ENCODE assay signal across 24 cellular contexts in genomic region chr17:66775262-66775661, GRCh38. TPM values are rescaled to one million over a fixed set of nuclear protein-coding genes. Genes with fewer than 3 reads are reported as not detected.
"Had no signal": no experiment of that assay in that cellular context is flagged by ENCODE, and none has a peak within 500 bp of the region (broad histone marks: within the 10 kb centered on the region; RNA-seq: fewer than 3 reads in every experiment).

No MANE protein-coding gene starts in this region.

- H3K27ac Mint-ChIP-seq: activated CD4-positive, alpha-beta memory T cell treated with anti-CD3 and anti-CD28 coated beads for 36 hours; activated CD8-positive, alpha-beta memory T cell treated with anti-CD3 and anti-CD28 coated beads, Interleukin-2, amount 10 ng/mL, durations not matched to agents 7 days and 5 days; activated T-helper 2 cell treated with anti-CD3 and anti-CD28 coated beads, Interferon-gamma antibody, Interleukin-2, Interleukin-4, amounts not matched to agents 10 μg/mL and 5 μg/mL and 100 μg/mL, durations not matched to agents 14 hours and 24 hours and 36 hours; progenitor cell of endocrine pancreas had no signal

- H3K9me3 Mint-ChIP-seq: activated CD4-positive, alpha-beta memory T cell treated with anti-CD3 and anti-CD28 coated beads for 36 hours; activated T-helper 2 cell treated with anti-CD3 and anti-CD28 coated beads, Interferon-gamma antibody, Interleukin-2, Interleukin-4, amounts not matched to agents 10 μg/mL and 5 μg/mL and 100 μg/mL, durations not matched to agents 14 hours and 24 hours and 36 hours; nephron had no signal

- H3K4me1 ChIP-seq: esophagus squamous epithelium, right atrium auricular region, suprapubic skin had no signal

- H3K4me1 Mint-ChIP-seq: activated CD8-positive, alpha-beta memory T cell treated with anti-CD3 and anti-CD28 coated beads, Interleukin-2, amount 10 ng/mL, durations not matched to agents 7 days and 5 days had no signal

- DNase-seq: activated CD4-positive, alpha-beta memory T cell treated with anti-CD3 and anti-CD28 coated beads for 36 hours; activated CD4-positive, alpha-beta T cell treated with anti-CD3 and anti-CD28 coated beads for 1 hour; activated CD8-positive, alpha-beta memory T cell treated with anti-CD3 and anti-CD28 coated beads, Interleukin-2, amount 10 ng/mL, durations not matched to agents 7 days and 5 days; activated naive CD4-positive, alpha-beta T cell treated with anti-CD3 and anti-CD28 coated beads, Interleukin-2, amount 50 U/mL, for 16 hours; activated T-cell treated with anti-CD3 and anti-CD28 coated beads, Interleukin-2, amount 50 U/mL, for 1 hour; central memory CD4-positive, alpha-beta T cell; esophagus squamous epithelium; hypothalamus; kidney glomerular epithelial cell; stimulated activated CD4-positive, alpha-beta T cell treated with anti-CD3 and anti-CD28 coated beads, Interleukin-4, amount 100 ng/mL, for 4 hours; stimulated activated naive CD8-positive, alpha-beta T cell treated with anti-CD3 and anti-CD28 coated beads, Interleukin-15, Interleukin-2, amounts not matched to agents 100 U/mL and 50 U/mL, for 24 hours; T-helper 9 cell; upper lobe of left lung had no signal

- H3K27me3 Mint-ChIP-seq: activated CD4-positive, alpha-beta memory T cell treated with anti-CD3 and anti-CD28 coated beads for 36 hours; activated CD8-positive, alpha-beta memory T cell treated with anti-CD3 and anti-CD28 coated beads, Interleukin-2, amount 10 ng/mL, durations not matched to agents 7 days and 5 days; progenitor cell of endocrine pancreas had no signal

- H3K4me3 Mint-ChIP-seq: activated CD4-positive, alpha-beta memory T cell treated with anti-CD3 and anti-CD28 coated beads for 36 hours; activated CD8-positive, alpha-beta memory T cell treated with anti-CD3 and anti-CD28 coated beads, Interleukin-2, amount 10 ng/mL, durations not matched to agents 7 days and 5 days; nephron had no signal

- H3K9me3 ChIP-seq: esophagus squamous epithelium, right atrium auricular region, suprapubic skin, upper lobe of left lung had no signal

- H3K27ac ChIP-seq: coronary artery, esophagus squamous epithelium, right atrium auricular region, skin epidermis, suprapubic skin had no signal

- H3K36me3 ChIP-seq: right atrium auricular region, upper lobe of left lung had no signal

- H3K4me3 ChIP-seq: coronary artery, esophagus squamous epithelium, right atrium auricular region, skin epidermis, suprapubic skin, upper lobe of left lung had no signal

- H3K27me3 ChIP-seq: esophagus squamous epithelium, right atrium auricular region, suprapubic skin, upper lobe of left lung had no signal

RNA-seq across cellular contexts. Expression of gene CACNG5, which starts 59.7 kb away (rescaled TPM):
- total RNA-seq: activated CD4-positive, alpha-beta memory T cell treated with anti-CD3 and anti-CD28 coated beads for 36 hours; activated CD8-positive, alpha-beta memory T cell treated with anti-CD3 and anti-CD28 coated beads, Interleukin-2, amount 10 ng/mL, durations not matched to agents 7 days and 5 days; activated T-helper 2 cell treated with anti-CD3 and anti-CD28 coated beads, Interferon-gamma antibody, Interleukin-2, Interleukin-4, amounts not matched to agents 10 μg/mL and 5 μg/mL and 100 μg/mL, durations not matched to agents 14 hours and 24 hours and 36 hours; endothelial cell of umbilical vein; esophagus squamous epithelium; fibroblast of villous mesenchyme; lower leg skin; omental fat pad; progenitor cell of endocrine pancreas; right atrium auricular region; suprapubic skin; upper lobe of left lung had no signal
- polyA plus RNA-seq: endothelial cell of umbilical vein had no signal
